1 cellular context compared by ENCODE assay signal in genomic region chr9:101433229-101433628, GRCh38.
TF ChIP-seq lines count a peak whose summit lies in the region.

No MANE protein-coding gene starts in this region.

TF ChIP-seq in HepG2, 621 proteins besides CTCF, POLR2A, EP300 and RAD21 (continued from another document and continues in another):
- no peak for TF ChIP-seq ELF4 (CRISPR knock-in tag; IDR thresholded peaks at IDR 0.05; ENCODE audit: borderline replicate concordance)
- peak; percentile 96 for TF ChIP-seq HNF4G (IDR thresholded peaks at IDR 0.05; ENCODE audit: borderline replicate concordance, low read depth, low read length)
- peak; percentile 67; the same call in 1 of the 2 replicates for TF ChIP-seq HNF4G (CRISPR knock-in tag; IDR thresholded peaks at IDR 0.05; ENCODE audit: borderline replicate concordance, low read depth)
- TF ChIP-seq ZNF235 (CRISPR knock-in tag; IDR thresholded peaks at IDR 0.05; ENCODE audit: borderline replicate concordance), result no peak
- TF ChIP-seq ZNF737 (CRISPR knock-in tag; IDR thresholded peaks at IDR 0.05; ENCODE audit: borderline replicate concordance), result no peak
- TF ChIP-seq ZBTB49 (CRISPR knock-in tag; IDR thresholded peaks at IDR 0.05; ENCODE audit: borderline replicate concordance), result no peak
- TF ChIP-seq ZNF776 (CRISPR knock-in tag; IDR thresholded peaks at IDR 0.05), result no peak
- no peak for TF ChIP-seq TMF1 (CRISPR knock-in tag; IDR thresholded peaks at IDR 0.05; ENCODE audit: low read depth)
- peak; percentile 78 for TF ChIP-seq HNRNPUL1 (IDR thresholded peaks at IDR 0.05; ENCODE audit: low read depth, low read length)
- no peak for TF ChIP-seq USF2 (IDR thresholded peaks at IDR 0.05; ENCODE audit: low read depth, low read length)
- TF ChIP-seq USF2 (CRISPR knock-in tag; IDR thresholded peaks at IDR 0.05; ENCODE audit: borderline replicate concordance), result no peak
- TF ChIP-seq JARID2 (CRISPR knock-in tag; IDR thresholded peaks at IDR 0.05; ENCODE audit: insufficient replicate concordance), result no peak
- no peak for TF ChIP-seq TIGD3 (CRISPR knock-in tag; IDR thresholded peaks at IDR 0.05; ENCODE audit: borderline replicate concordance)
- TF ChIP-seq ZNF160 (CRISPR knock-in tag; IDR thresholded peaks at IDR 0.05), result no peak
- 0 out of 2 replicates have a peak, but pooled peaks have one; percentile 10 for TF ChIP-seq ZFY (CRISPR knock-in tag; IDR thresholded peaks at IDR 0.05)
- TF ChIP-seq GATAD2A (CRISPR knock-in tag; IDR thresholded peaks at IDR 0.05), result peak; percentile 95
- no peak for TF ChIP-seq SIN3A (IDR thresholded peaks at IDR 0.05; ENCODE audit: borderline replicate concordance, low read depth, low read length)
- TF ChIP-seq ZNF619 (CRISPR knock-in tag; IDR thresholded peaks at IDR 0.05), result no peak
- TF ChIP-seq ZNF510 (CRISPR knock-in tag; IDR thresholded peaks at IDR 0.05; ENCODE audit: low read depth), result no peak
- peak; percentile 50; the same call in 1 of the 2 replicates for TF ChIP-seq ZBTB7B (CRISPR knock-in tag; IDR thresholded peaks at IDR 0.05)
- TF ChIP-seq ZNF790 (CRISPR knock-in tag; IDR thresholded peaks at IDR 0.05; ENCODE audit: borderline replicate concordance), result no peak
- no peak for TF ChIP-seq RAD51 (IDR thresholded peaks at IDR 0.05; ENCODE audit: borderline replicate concordance)
- TF ChIP-seq ZFP36L1 (CRISPR knock-in tag; IDR thresholded peaks at IDR 0.05), result no peak
- TF ChIP-seq ZNF10 (CRISPR knock-in tag; IDR thresholded peaks at IDR 0.05; ENCODE audit: borderline replicate concordance, low read depth), result no peak
- no peak for TF ChIP-seq ZNF556 (CRISPR knock-in tag; IDR thresholded peaks at IDR 0.05; ENCODE audit: borderline replicate concordance)
- no peak for TF ChIP-seq CHCHD3 (CRISPR knock-in tag; IDR thresholded peaks at IDR 0.05)
- peak; percentile 89 for TF ChIP-seq FOXA3 (CRISPR knock-in tag; IDR thresholded peaks at IDR 0.05)
- no peak for TF ChIP-seq ONECUT2 (CRISPR knock-in tag; IDR thresholded peaks at IDR 0.05)
- TF ChIP-seq NONO (IDR thresholded peaks at IDR 0.05), result no peak
- 0 out of 2 replicates have a peak, but pooled peaks have one; percentile 50 for TF ChIP-seq NONO (CRISPR knock-in tag; conservative IDR thresholded peaks at IDR 0.05)
- TF ChIP-seq ZNF720 (CRISPR knock-in tag; IDR thresholded peaks at IDR 0.05), result no peak
- TF ChIP-seq MLX (CRISPR knock-in tag; IDR thresholded peaks at IDR 0.05), result peak; percentile 72
- TF ChIP-seq HNRNPH1 (optimal IDR thresholded peaks at IDR 0.05; ENCODE audit: low read depth, low read length), result no peak
- no peak for TF ChIP-seq CENPT (CRISPR knock-in tag; IDR thresholded peaks at IDR 0.05; ENCODE audit: low read depth)
- TF ChIP-seq MTA3 (CRISPR knock-in tag; IDR thresholded peaks at IDR 0.05), result no peak
- peak; percentile 75 for TF ChIP-seq MAFF (IDR thresholded peaks at IDR 0.05; ENCODE audit: low read depth, low read length)
- TF ChIP-seq ZNF180 (CRISPR knock-in tag; IDR thresholded peaks at IDR 0.05; ENCODE audit: borderline replicate concordance, low read depth), result no peak
- peak; percentile 71; the same call in 1 of the 2 replicates for TF ChIP-seq ATF2 (CRISPR knock-in tag; IDR thresholded peaks at IDR 0.05)
- TF ChIP-seq ZNF782 (CRISPR knock-in tag; IDR thresholded peaks at IDR 0.05; ENCODE audit: borderline replicate concordance), result no peak
- no peak for TF ChIP-seq TP53 (CRISPR knock-in tag; conservative IDR thresholded peaks at IDR 0.05)
- peak; percentile 94 for TF ChIP-seq HDAC2 (CRISPR knock-in tag; IDR thresholded peaks at IDR 0.05)
- TF ChIP-seq ZGPAT (CRISPR knock-in tag; IDR thresholded peaks at IDR 0.05), result peak; percentile 78
- no peak for TF ChIP-seq MTA1 (CRISPR knock-in tag; IDR thresholded peaks at IDR 0.05; ENCODE audit: borderline replicate concordance)
- TF ChIP-seq FIP1L1 (IDR thresholded peaks at IDR 0.05; ENCODE audit: borderline replicate concordance, insufficient read depth, low read depth, low read length), result no peak
- TF ChIP-seq ZNF432 (CRISPR knock-in tag; IDR thresholded peaks at IDR 0.05; ENCODE audit: borderline replicate concordance), result no peak
- no peak for TF ChIP-seq NFKBIZ (CRISPR knock-in tag; IDR thresholded peaks at IDR 0.05)
- no peak for TF ChIP-seq GZF1 (CRISPR knock-in tag; IDR thresholded peaks at IDR 0.05)
- no peak for TF ChIP-seq ZFP62 (CRISPR knock-in tag; IDR thresholded peaks at IDR 0.05)
- TF ChIP-seq ZNF780A (CRISPR knock-in tag; IDR thresholded peaks at IDR 0.05), result no peak
- no peak for TF ChIP-seq ZNF564 (CRISPR knock-in tag; IDR thresholded peaks at IDR 0.05)
- TF ChIP-seq STAT5B (CRISPR knock-in tag; IDR thresholded peaks at IDR 0.05), result no peak
- no peak for TF ChIP-seq ZNF343 (CRISPR knock-in tag; IDR thresholded peaks at IDR 0.05)
- no peak for TF ChIP-seq ZNF562 (CRISPR knock-in tag; IDR thresholded peaks at IDR 0.05; ENCODE audit: borderline replicate concordance)
- no peak for TF ChIP-seq ZNF260 (CRISPR knock-in tag; IDR thresholded peaks at IDR 0.05; ENCODE audit: borderline replicate concordance, low read depth)
- no peak for TF ChIP-seq UBTF (CRISPR knock-in tag; IDR thresholded peaks at IDR 0.05)
- TF ChIP-seq ARID5B (CRISPR knock-in tag; IDR thresholded peaks at IDR 0.05), result peak; percentile 98
